13 cellular contexts compared by ENCODE assay signal in the genomic region with DNA sequence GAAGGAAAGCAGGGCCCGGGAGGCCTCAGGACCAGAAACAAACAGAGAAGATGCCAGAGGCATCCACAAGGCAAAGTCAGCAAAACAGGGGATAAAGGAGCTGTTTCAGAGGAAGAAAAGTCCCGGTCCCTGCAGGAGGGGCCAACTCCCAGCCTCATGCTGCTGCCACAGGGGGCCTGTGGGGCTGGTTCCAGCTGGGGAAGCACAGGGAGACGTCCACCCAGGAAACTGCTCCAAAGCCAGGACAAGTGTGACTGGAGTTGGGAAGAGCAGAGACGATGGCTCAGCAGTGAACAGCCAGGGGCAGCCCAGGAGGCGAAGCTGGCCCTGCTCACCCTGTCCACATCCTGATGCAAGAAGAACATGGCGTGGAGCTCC.
"Had no signal": no experiment of that assay in that cellular context is flagged by ENCODE, and none has a peak within 500 bp of the region (broad histone marks: within the 10 kb centered on the region; RNA-seq: fewer than 3 reads in every experiment).

No MANE protein-coding gene starts in this region.

- H3K27ac ChIP-seq: esophagus muscularis mucosa, hepatocyte, neural progenitor cell, parathyroid adenoma, tibial nerve had no signal

- H3K36me3 ChIP-seq: esophagus muscularis mucosa, neural progenitor cell, tibial nerve had no signal

- H2AFZ ChIP-seq: hepatocyte, neural progenitor cell, parathyroid adenoma had no signal

- H3K4me2 ChIP-seq: hepatocyte, neural progenitor cell had no signal

- H3K4me1 ChIP-seq: esophagus muscularis mucosa, parathyroid adenoma, tibial nerve had no signal

- H3K9me3 ChIP-seq: esophagus muscularis mucosa, tibial nerve had no signal

- DNase-seq: activated CD4-positive, alpha-beta T cell treated with anti-CD3 and anti-CD28 coated beads, Interleukin-2, amount 10 ng/mL, durations not matched to agents 24 days and 14 days; activated CD4-positive, CD25-positive, alpha-beta regulatory T cell; activated naive CD4-positive, alpha-beta T cell treated with anti-CD3 and anti-CD28 coated beads for 36 hours; activated naive CD8-positive, alpha-beta T cell treated with anti-CD3 and anti-CD28 coated beads, Interleukin-2, amount 50 U/mL, for 24 hours; activated T-cell treated with anti-CD3 and anti-CD28 coated beads for 4 hours; retina; stimulated activated CD4-positive, alpha-beta T cell treated with anti-CD3 and anti-CD28 coated beads, Interleukin-4, amount 100 ng/mL, for 24 hours; stimulated activated naive CD4-positive, alpha-beta T cell had no signal

- H3K79me2 ChIP-seq: hepatocyte, parathyroid adenoma had no signal

- H3K27me3 ChIP-seq: hepatocyte, neural progenitor cell, tibial nerve had no signal

- H3K4me3 ChIP-seq: esophagus muscularis mucosa, hepatocyte, neural progenitor cell, tibial nerve had no signal

- H3K9ac ChIP-seq: neural progenitor cell, parathyroid adenoma had no signal
